Comparison of ENCODE assay signal across 15 cellular contexts in the genomic region with DNA sequence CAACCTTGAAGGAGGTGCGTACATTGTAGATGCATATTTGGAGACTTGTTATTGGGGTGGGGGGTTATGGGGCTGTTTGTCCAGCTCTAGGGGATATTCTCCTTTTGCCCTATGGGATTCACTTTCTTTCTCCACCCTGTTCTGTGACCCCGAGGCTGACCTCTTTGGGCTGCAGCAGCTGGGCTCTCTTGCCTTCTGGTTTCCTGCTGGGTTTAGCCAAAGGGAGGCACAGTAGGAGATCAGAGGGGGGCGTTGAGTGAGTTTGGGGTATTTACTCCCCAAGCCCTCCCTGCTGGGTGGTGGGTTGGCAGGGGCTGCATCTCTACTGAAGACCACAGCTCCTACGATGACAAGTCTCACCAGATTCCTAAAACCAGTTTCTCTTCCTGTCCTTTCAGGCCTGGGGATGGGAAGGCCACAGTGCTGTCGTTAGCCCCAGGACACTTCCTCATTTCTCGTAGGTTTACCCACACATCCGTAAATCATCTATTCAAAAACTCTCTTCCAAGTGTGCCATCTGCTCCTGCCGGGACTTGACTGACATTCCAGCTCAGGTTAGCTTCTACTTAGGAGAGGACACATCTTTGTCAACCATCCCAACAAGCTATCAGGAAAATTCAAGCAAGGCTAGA.
A peak's percentile ranks its signal among the peaks of the same experiment; 100 is the strongest.
DNase-seq lines count a peak whose midpoint lies in the region; TF ChIP-seq lines count a peak whose summit lies in the region.
"Had no signal": no experiment of that assay in that cellular context is flagged by ENCODE, and none has a peak within 500 bp of the region (broad histone marks: within the 10 kb centered on the region; RNA-seq: fewer than 3 reads in every experiment).

No MANE protein-coding gene starts in this region.

- TF ChIP-seq CTCF in brain microvascular endothelial cell (IDR thresholded peaks at IDR 0.05; ENCODE audit: low read depth, low read length, missing control alignments) (no peak), mesothelial cell of epicardium (IDR thresholded peaks at IDR 0.05; ENCODE audit: unreplicated experiment) (no peak)

- no peak overlapping the region for H3K4me3 ChIP-seq in ACC112 (ENCODE audit: low read depth, low read length)
- H3K4me3 ChIP-seq in brain microvascular endothelial cell (ENCODE audit: low read depth, low read length): no peak overlapping the region

- peaks cover 46% of the 10 kb centered on the region for H3K4me1 ChIP-seq in ACC112 (ENCODE audit: control insufficient read depth, insufficient read depth, low read length, unreplicated experiment)
- H3K4me1 ChIP-seq: Caco-2 had no signal

- peak overlapping the region; percentile 84 for H3K27ac Mint-ChIP-seq in mesothelial cell of epicardium
- H3K27ac Mint-ChIP-seq: activated naive CD8-positive, alpha-beta T cell treated with anti-CD3 and anti-CD28 coated beads, Interleukin-2, amount 50 U/mL, for 24 hours; stimulated activated naive B cell treated with anti-CD40 and anti-IgM and Interleukin-4, amounts not matched to agents 10 μg/mL and 1 μg/mL and 100 μg/mL, for 72 hours; T-helper 2 cell treated with Interferon-gamma antibody and Interleukin-4, amounts not matched to agents 5 μg/mL and 100 μg/mL, for 36 hours had no signal

- intact Hi-C loops in posterior cingulate gyrus (cut with DNase I): no loop called here

- H3K36me3 ChIP-seq in ACC112 (ENCODE audit: insufficient read depth, low read length) (no peaks in the 10 kb centered on the region), brain microvascular endothelial cell (replicated peaks) (no peaks in the 10 kb centered on the region)

- H3K9me3 Mint-ChIP-seq in mesothelial cell of epicardium: no peaks in the 10 kb centered on the region
- H3K9me3 Mint-ChIP-seq: activated naive CD8-positive, alpha-beta T cell treated with anti-CD3 and anti-CD28 coated beads, Interleukin-2, amount 50 U/mL, for 24 hours; T-helper 2 cell treated with Interferon-gamma antibody and Interleukin-4, amounts not matched to agents 5 μg/mL and 100 μg/mL, for 36 hours had no signal

- no peaks in the 10 kb centered on the region for H3K79me2 ChIP-seq in ACC112 (ENCODE audit: control insufficient read depth, insufficient read depth, low read length, unreplicated experiment)

- peak overlapping the region; percentile 94 for H3K27ac ChIP-seq in ACC112 (ENCODE audit: low read depth, low read length)
- peak overlapping the region; percentile 47 for H3K27ac ChIP-seq in brain microvascular endothelial cell

- H3K27me3 ChIP-seq in ACC112 (ENCODE audit: insufficient read depth, low read length) (no peaks in the 10 kb centered on the region), brain microvascular endothelial cell (replicated peaks) (no peaks in the 10 kb centered on the region)

- H3K36me3 Mint-ChIP-seq in mesothelial cell of epicardium: no peaks in the 10 kb centered on the region
- H3K36me3 Mint-ChIP-seq: stimulated activated naive B cell treated with anti-CD40 and anti-IgM and Interleukin-4, amounts not matched to agents 10 μg/mL and 1 μg/mL and 100 μg/mL, for 72 hours had no signal

- H3K27me3 Mint-ChIP-seq in mesothelial cell of epicardium (ENCODE audit: low read depth): no peaks in the 10 kb centered on the region

- in situ Hi-C loops in brain microvascular endothelial cell (cut with HindIII; ENCODE audit: low pct_ligation_motif_present, low sequenced_read_pairs): no loop called here

- peaks cover 37% of the 10 kb centered on the region for H3K4me1 Mint-ChIP-seq in mesothelial cell of epicardium
- H3K4me1 Mint-ChIP-seq: activated naive CD8-positive, alpha-beta T cell treated with anti-CD3 and anti-CD28 coated beads, Interleukin-2, amount 50 U/mL, for 24 hours; stimulated activated naive B cell treated with anti-CD40 and anti-IgM and Interleukin-4, amounts not matched to agents 10 μg/mL and 1 μg/mL and 100 μg/mL, for 72 hours had no signal

- peak overlapping the region; percentile 6 for H2AFZ ChIP-seq in ACC112 (ENCODE audit: low read length, unreplicated experiment)

- H3K4me3 Mint-ChIP-seq in mesothelial cell of epicardium: no peak overlapping the region
- H3K4me3 Mint-ChIP-seq: activated naive CD8-positive, alpha-beta T cell treated with anti-CD3 and anti-CD28 coated beads, Interleukin-2, amount 50 U/mL, for 24 hours; stimulated activated naive B cell treated with anti-CD40 and anti-IgM and Interleukin-4, amounts not matched to agents 10 μg/mL and 1 μg/mL and 100 μg/mL, for 72 hours; T-helper 2 cell treated with Interferon-gamma antibody and Interleukin-4, amounts not matched to agents 5 μg/mL and 100 μg/mL, for 36 hours had no signal

- DNase-seq in MV-4-11 (lab: John Stamatoyannopoulos, UW) (peak; percentile 92), brain microvascular endothelial cell (no peak), mesothelial cell of epicardium (ENCODE audit: low spot score in 2 of 2, unreplicated experiment in 2 of 2) (no peak), posterior cingulate gyrus (no peak), germinal center (ENCODE audit: low spot score) (no peak), SW 1271 (lab: John Stamatoyannopoulos, UW) (no peak)
- DNase-seq in activated CD4-positive, alpha-beta T cell treated with anti-CD3 and anti-CD28 coated beads for 48 hours: no peak
- DNase-seq: activated naive CD8-positive, alpha-beta T cell treated with anti-CD3 and anti-CD28 coated beads, Interleukin-2, amount 50 U/mL, for 24 hours; activated T-cell treated with anti-CD3 and anti-CD28 coated beads, Interleukin-2, amount 50 U/mL, for 48 hours; Caco-2; hypothalamus; left ventricle myocardium superior; stimulated activated naive B cell treated with anti-CD40 and anti-IgM and Interleukin-4, amounts not matched to agents 10 μg/mL and 1 μg/mL and 100 μg/mL, for 72 hours had no signal
